In genomic region chr1:2415337-2415736, GRCh38 we compare ENCODE assay signal across 10 cellular contexts. TPM values are rescaled to one million over a fixed set of nuclear protein-coding genes. Genes with fewer than 3 reads are reported as not detected.
A peak's percentile ranks its signal among the peaks of the same experiment; 100 is the strongest.
DNase-seq lines count a peak whose midpoint lies in the region; ATAC-seq and TF ChIP-seq lines count a peak whose summit lies in the region.
"Had no signal": no experiment of that assay in that cellular context is flagged by ENCODE, and none has a peak within 500 bp of the region (broad histone marks: within the 10 kb centered on the region; RNA-seq: fewer than 3 reads in every experiment).

No MANE protein-coding gene starts in this region.

- no peaks in the 10 kb centered on the region for H3K27me3 ChIP-seq in CD4-positive, CD25-positive, alpha-beta regulatory T cell (ENCODE audit: control insufficient read depth, insufficient read depth, low read length)
- no peaks in the 10 kb centered on the region for H3K27me3 ChIP-seq in GM06990 (replicated peaks; ENCODE audit: control insufficient read depth, insufficient read depth, low read length)

- peak in 2 of 3 donors; percentile 8 to 31 for DNase-seq in CD4-positive, CD25-positive, alpha-beta regulatory T cell
- no peak for DNase-seq in GM06990 (ENCODE audit: extremely low read depth, insufficient read length)
- DNase-seq in activated T-cell treated with anti-CD3 and anti-CD28 coated beads, Interleukin-2, amount 50 U/mL, for 72 hours, result no peak
- DNase-seq in naive thymus-derived CD8-positive, alpha-beta T cell, result peak in 1 of 10 donors; percentile 18
- no peak for DNase-seq in NCI-H146 treated with DMSO at 0.1 percent for 48 hours (lab: John Stamatoyannopoulos, UW; ENCODE audit: unreplicated experiment)
- no peak for DNase-seq in NCI-H1694 (lab: John Stamatoyannopoulos, UW)
- DNase-seq: adrenal gland, NCI-H1105, retina had no signal

- H3K9me3 Mint-ChIP-seq in CD4-positive, CD25-positive, alpha-beta regulatory T cell, result no peaks in the 10 kb centered on the region
- no peaks in the 10 kb centered on the region for H3K9me3 Mint-ChIP-seq in activated T-cell treated with anti-CD3 and anti-CD28 coated beads, Interleukin-2, amount 50 U/mL, for 72 hours
- no peaks in the 10 kb centered on the region for H3K9me3 Mint-ChIP-seq in naive thymus-derived CD8-positive, alpha-beta T cell

- H3K36me3 ChIP-seq in CD4-positive, CD25-positive, alpha-beta regulatory T cell (ENCODE audit: control insufficient read depth, insufficient read depth, low read length), result no peaks in the 10 kb centered on the region
- H3K36me3 ChIP-seq in GM06990 (ENCODE audit: control insufficient read depth, insufficient read depth, low read length), result no peaks in the 10 kb centered on the region
- H3K36me3 ChIP-seq: adrenal gland had no signal

- H3K4me1 ChIP-seq in CD4-positive, CD25-positive, alpha-beta regulatory T cell (ENCODE audit: control insufficient read depth, insufficient read depth, low read length, poor library complexity, severe bottlenecking), result peaks cover 59% of the 10 kb centered on the region

- no peaks in the 10 kb centered on the region for H3K36me3 Mint-ChIP-seq in CD4-positive, CD25-positive, alpha-beta regulatory T cell
- no peaks in the 10 kb centered on the region for H3K36me3 Mint-ChIP-seq in activated T-cell treated with anti-CD3 and anti-CD28 coated beads, Interleukin-2, amount 50 U/mL, for 72 hours (ENCODE audit: insufficient read depth in 2 of 2)
- H3K36me3 Mint-ChIP-seq in naive thymus-derived CD8-positive, alpha-beta T cell, result no peaks in the 10 kb centered on the region

- ATAC-seq in CD4-positive, CD25-positive, alpha-beta regulatory T cell (ENCODE audit: low read depth in 2 of 2), result no peak
- ATAC-seq in activated T-cell treated with anti-CD3 and anti-CD28 coated beads, Interleukin-2, amount 50 U/mL, for 72 hours (replicated peaks in 1 of 2), result no peak
- ATAC-seq in naive thymus-derived CD8-positive, alpha-beta T cell, result no peak
- ATAC-seq in GM21423 (IDR thresholded peaks at IDR 0.05; ENCODE audit: unreplicated experiment), result no peak

- peak overlapping the region; percentile 83 to 99 (median 90) for H3K4me3 Mint-ChIP-seq in CD4-positive, CD25-positive, alpha-beta regulatory T cell
- peak overlapping the region; percentile 93 to 99 for H3K4me3 Mint-ChIP-seq in activated T-cell treated with anti-CD3 and anti-CD28 coated beads, Interleukin-2, amount 50 U/mL, for 72 hours
- peak overlapping the region; percentile 74 to 91 (median 86) for H3K4me3 Mint-ChIP-seq in naive thymus-derived CD8-positive, alpha-beta T cell

- no peaks in the 10 kb centered on the region for H3K27me3 Mint-ChIP-seq in CD4-positive, CD25-positive, alpha-beta regulatory T cell
- H3K27me3 Mint-ChIP-seq in activated T-cell treated with anti-CD3 and anti-CD28 coated beads, Interleukin-2, amount 50 U/mL, for 72 hours (ENCODE audit: low read depth), result no peaks in the 10 kb centered on the region
- no peaks in the 10 kb centered on the region for H3K27me3 Mint-ChIP-seq in naive thymus-derived CD8-positive, alpha-beta T cell

- H3K27ac ChIP-seq in CD4-positive, CD25-positive, alpha-beta regulatory T cell (ENCODE audit: insufficient read depth, low read length, poor library complexity, severe bottlenecking), result peak overlapping the region; percentile 80
- H3K27ac ChIP-seq: adrenal gland had no signal

- no peak for TF ChIP-seq CTCF in GM06990 (IDR thresholded peaks at IDR 0.05; ENCODE audit: insufficient read depth, low read length, poor library complexity, severe bottlenecking)

- POLR2A ChIA-PET in naive thymus-derived CD8-positive, alpha-beta T cell (lab: Charles Lee), result interaction anchor here (0.6 to 8.6 kb wide), 20 partner anchors 10 to 219 kb away, joined by 3 to 131 read pairs (median 6); partner anchors contain the start of genes MORN1, PANK4, PRXL2B and RER1

- H3K9me3 ChIP-seq in CD4-positive, CD25-positive, alpha-beta regulatory T cell (ENCODE audit: control insufficient read depth in 2 of 2, low read length in 2 of 2), result no peaks in the 10 kb centered on the region
- H3K9me3 ChIP-seq: adrenal gland had no signal

- peak overlapping the region; percentile 92 to 98 (median 95) for H3K27ac Mint-ChIP-seq in CD4-positive, CD25-positive, alpha-beta regulatory T cell
- peak overlapping the region; percentile 94 for H3K27ac Mint-ChIP-seq in activated T-cell treated with anti-CD3 and anti-CD28 coated beads, Interleukin-2, amount 50 U/mL, for 72 hours
- peak overlapping the region; percentile 86 to 96 (median 92) for H3K27ac Mint-ChIP-seq in naive thymus-derived CD8-positive, alpha-beta T cell

- peaks cover 9 to 51% (median 24%) of the 10 kb centered on the region in 4 donors for H3K4me1 Mint-ChIP-seq in CD4-positive, CD25-positive, alpha-beta regulatory T cell
- H3K4me1 Mint-ChIP-seq in activated T-cell treated with anti-CD3 and anti-CD28 coated beads, Interleukin-2, amount 50 U/mL, for 72 hours (ENCODE audit: low read depth), result peaks cover 50% of the 10 kb centered on the region
- peaks cover 33 to 62% (median 43%) of the 10 kb centered on the region in 4 donors for H3K4me1 Mint-ChIP-seq in naive thymus-derived CD8-positive, alpha-beta T cell

- H3K4me3 ChIP-seq in CD4-positive, CD25-positive, alpha-beta regulatory T cell (ENCODE audit: low read depth, low read length), result peak overlapping the region; percentile 62
- peak overlapping the region; percentile 75 for H3K4me3 ChIP-seq in GM06990 (replicated peaks; ENCODE audit: low read depth, low read length)
- H3K4me3 ChIP-seq: adrenal gland had no signal

RNA-seq across cellular contexts. Expression of gene PEX10, which starts 3.0 kb away (rescaled TPM):
- 7.6 TPM for total RNA-seq in CD4-positive, CD25-positive, alpha-beta regulatory T cell
- 1 to 10 TPM; 6.3 to 9.7 (median 8.4) TPM for polyA plus RNA-seq in CD4-positive, CD25-positive, alpha-beta regulatory T cell
- 10 to 100 TPM; 10.2 to 11.4 TPM for total RNA-seq in activated T-cell treated with anti-CD3 and anti-CD28 coated beads, Interleukin-2, amount 50 U/mL, for 72 hours
- total RNA-seq in naive thymus-derived CD8-positive, alpha-beta T cell, result 10 to 100 TPM; 15.5 to 20.1 TPM
- 10 to 100 TPM in 1 of 3 donors, 1 to 10 TPM in 2; 7.5 to 10.4 (median 9.1) TPM for polyA plus RNA-seq in naive thymus-derived CD8-positive, alpha-beta T cell

RNA-seq across cellular contexts. Expression of gene RER1, which starts 23.7 kb away (rescaled TPM):
- 91.3 TPM for total RNA-seq in CD4-positive, CD25-positive, alpha-beta regulatory T cell
- 100 to 1,000 TPM; 156 to 184 (median 173) TPM for polyA plus RNA-seq in CD4-positive, CD25-positive, alpha-beta regulatory T cell
- 100 to 1,000 TPM; 160 to 166 TPM for total RNA-seq in activated T-cell treated with anti-CD3 and anti-CD28 coated beads, Interleukin-2, amount 50 U/mL, for 72 hours
- total RNA-seq in naive thymus-derived CD8-positive, alpha-beta T cell, result 100 to 1,000 TPM; 131 to 139 TPM
- 100 to 1,000 TPM; 118 to 146 (median 126) TPM for polyA plus RNA-seq in naive thymus-derived CD8-positive, alpha-beta T cell

RNA-seq across cellular contexts. Expression of gene MORN1, which starts 24.0 kb away (rescaled TPM):
- total RNA-seq in CD4-positive, CD25-positive, alpha-beta regulatory T cell, result 7.3 TPM
- polyA plus RNA-seq in CD4-positive, CD25-positive, alpha-beta regulatory T cell, result 1 to 10 TPM; 1.3 to 3.2 (median 2.1) TPM
- total RNA-seq in activated T-cell treated with anti-CD3 and anti-CD28 coated beads, Interleukin-2, amount 50 U/mL, for 72 hours, result 1 to 10 TPM; 6.8 to 6.9 TPM
- total RNA-seq in naive thymus-derived CD8-positive, alpha-beta T cell, result 10 to 100 TPM; 14.5 to 18.8 TPM
- polyA plus RNA-seq in naive thymus-derived CD8-positive, alpha-beta T cell, result 1 to 10 TPM; 4.3 to 7.1 (median 5.0) TPM

Comparison
In these comparisons a context has a peak if more than half of its experiments do, and no peak if none do; other contexts are left out.
1. DNase-seq: peak in CD4-positive, CD25-positive, alpha-beta regulatory T cell (2 of 3); none in GM06990 (single experiment), activated T-cell treated with anti-CD3 and anti-CD28 coated beads, Interleukin-2, amount 50 U/mL, for 72 hours (0 of 2), NCI-H146 treated with DMSO at 0.1 percent for 48 hours (single experiment) and NCI-H1694 (single experiment).
2. Peak in every context shown above with its lines, with median percentiles within 50 percentile points of each other: H3K27ac Mint-ChIP-seq and H3K4me3 Mint-ChIP-seq.